ENCODE assay signal across 36 cellular contexts in the genomic region with DNA sequence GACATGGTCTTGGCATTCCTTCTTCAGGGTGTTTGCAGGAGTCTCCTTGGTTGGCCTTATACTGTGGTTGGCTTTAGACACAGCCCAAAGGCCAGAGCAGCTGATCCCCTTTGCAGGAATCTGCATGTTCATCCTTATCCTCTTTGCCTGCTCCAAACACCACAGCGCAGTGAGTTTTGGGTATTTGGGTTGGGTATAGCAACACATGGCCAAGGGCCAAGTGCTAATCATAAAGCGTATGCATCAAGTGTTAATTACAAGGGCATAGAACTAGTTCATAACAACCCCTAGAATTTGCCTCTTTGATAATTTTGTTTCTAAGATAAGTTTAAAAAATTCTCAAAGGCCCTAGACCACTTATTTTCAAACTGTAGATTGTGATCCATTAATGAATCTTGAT. TPM values are rescaled to one million over a fixed set of nuclear protein-coding genes. Genes with fewer than 3 reads are reported as not detected.
"Had no signal": no experiment of that assay in that cellular context is flagged by ENCODE, and none has a peak within 500 bp of the region (broad histone marks: within the 10 kb centered on the region; RNA-seq: fewer than 3 reads in every experiment).

No MANE protein-coding gene starts in this region.

- H3K4me1 ChIP-seq: pancreas, prostate gland, right atrium auricular region, sigmoid colon, spleen, suprapubic skin, testis, tibial nerve, upper lobe of right lung, uterus had no signal

- H3K4me2 ChIP-seq: smooth muscle cell had no signal

- H3K27me3 Mint-ChIP-seq: stimulated activated memory B cell treated with anti-CD40 and anti-IgM and Interleukin-4, amounts not matched to agents 10 μg/mL and 1 μg/mL and 100 μg/mL, for 72 hours; stimulated activated naive CD8-positive, alpha-beta T cell treated with anti-CD3 and anti-CD28 coated beads, Interleukin-15, amount 100 ng/mL, for 72 hours had no signal

- H3K27ac Mint-ChIP-seq: naive B cell; naive thymus-derived CD8-positive, alpha-beta T cell; natural killer cell treated with Interleukin-12 subunit alpha and Interleukin-12 subunit beta and Interleukin-15 and Interleukin-18, amount 100 ng/mL, for 72 hours; nephron progenitor cell; stimulated activated memory B cell treated with anti-CD40 and anti-IgM and Interleukin-4, amounts not matched to agents 10 μg/mL and 1 μg/mL and 100 μg/mL, for 72 hours; stimulated activated naive CD8-positive, alpha-beta T cell treated with anti-CD3 and anti-CD28 coated beads, Interleukin-15, amount 100 ng/mL, for 72 hours had no signal

- DNase-seq: naive B cell; naive thymus-derived CD8-positive, alpha-beta T cell; nephron progenitor cell; nucleus accumbens; pancreas; retina; sigmoid colon; spleen; stimulated activated CD4-positive, alpha-beta T cell treated with anti-CD3 and anti-CD28 coated beads, Interleukin-12 subunit alpha, Interleukin-12 subunit beta, amount 100 ng/mL, for 4 hours; stimulated activated CD4-positive, alpha-beta T cell treated with anti-CD3 and anti-CD28 coated beads, Interleukin-1b, Interleukin-23, amount 100 ng/mL, for 48 hours; stimulated activated CD4-positive, alpha-beta T cell treated with anti-CD3 and anti-CD28 coated beads, Interleukin-4, amount 100 ng/mL, for 1 hour; stimulated activated CD4-positive, alpha-beta T cell treated with anti-CD3 and anti-CD28 coated beads, Interleukin-4, amount 100 ng/mL, for 4 hours; stimulated activated CD8-positive, alpha-beta memory T cell treated with anti-CD3 and anti-CD28 coated beads, Interleukin-4, amount 100 ng/mL, for 48 hours; stimulated activated naive CD4-positive, alpha-beta T cell; stimulated activated naive CD8-positive, alpha-beta T cell treated with anti-CD3 and anti-CD28 coated beads, Interleukin-15, amount 100 ng/mL, for 72 hours; stimulated activated naive CD8-positive, alpha-beta T cell treated with anti-CD3 and anti-CD28 coated beads, Interleukin-15, Interleukin-2, amounts not matched to agents 100 U/mL and 50 U/mL, for 24 hours; substantia nigra; testis; upper lobe of right lung; uterus had no signal

- H3K27me3 ChIP-seq: neutrophil, pancreas, right atrium auricular region, sigmoid colon, spleen, suprapubic skin, testis, tibial nerve, upper lobe of right lung, uterus had no signal

- H3K9me3 Mint-ChIP-seq: natural killer cell treated with Interleukin-12 subunit alpha and Interleukin-12 subunit beta and Interleukin-15 and Interleukin-18, amount 100 ng/mL, for 72 hours; nephron progenitor cell; stimulated activated naive CD8-positive, alpha-beta T cell treated with anti-CD3 and anti-CD28 coated beads, Interleukin-15, amount 100 ng/mL, for 72 hours; type B pancreatic cell had no signal

- H3K27ac ChIP-seq: neutrophil, pancreas, prostate gland, right atrium auricular region, sigmoid colon, skin epidermis, spleen, suprapubic skin, testis, tibial nerve, upper lobe of right lung, uterus had no signal

- H3K9me3 ChIP-seq: neutrophil, pancreas, prostate gland, right atrium auricular region, sigmoid colon, suprapubic skin, testis, tibial nerve, upper lobe of right lung, uterus had no signal

- ATAC-seq: naive thymus-derived CD8-positive, alpha-beta T cell; natural killer cell treated with Interleukin-12 subunit alpha and Interleukin-12 subunit beta and Interleukin-15 and Interleukin-18, amount 100 ng/mL, for 72 hours; stimulated activated memory B cell treated with anti-CD40 and anti-IgM and Interleukin-4, amounts not matched to agents 10 μg/mL and 1 μg/mL and 100 μg/mL, for 72 hours; stimulated activated naive CD8-positive, alpha-beta T cell treated with anti-CD3 and anti-CD28 coated beads, Interleukin-15, amount 100 ng/mL, for 72 hours; stimulated activated naive CD8-positive, alpha-beta T cell treated with anti-CD3 and anti-CD28 coated beads, Interleukin-15, Interleukin-2, amounts not matched to agents 100 U/mL and 50 U/mL, for 24 hours; upper lobe of right lung had no signal

- H3K36me3 ChIP-seq: neutrophil, pancreas, prostate gland, right atrium auricular region, sigmoid colon, spleen, suprapubic skin, tibial nerve, upper lobe of right lung, uterus had no signal

- H3K4me1 Mint-ChIP-seq: naive B cell; naive thymus-derived CD8-positive, alpha-beta T cell; nephron progenitor cell; neural crest cell; stimulated activated memory B cell treated with anti-CD40 and anti-IgM and Interleukin-4, amounts not matched to agents 10 μg/mL and 1 μg/mL and 100 μg/mL, for 72 hours; stimulated activated naive CD8-positive, alpha-beta T cell treated with anti-CD3 and anti-CD28 coated beads, Interleukin-15, amount 100 ng/mL, for 72 hours had no signal

- H3K4me3 ChIP-seq: pancreas, prostate gland, right atrium auricular region, sigmoid colon, skin epidermis, smooth muscle cell, spleen, suprapubic skin, testis, tibial nerve, upper lobe of right lung, uterus had no signal

- FAIRE-seq: pancreas had no signal

- H3K4me3 Mint-ChIP-seq: naive B cell; naive thymus-derived CD8-positive, alpha-beta T cell; natural killer cell treated with Interleukin-12 subunit alpha and Interleukin-12 subunit beta and Interleukin-15 and Interleukin-18, amount 100 ng/mL, for 72 hours; nephron progenitor cell; neural crest cell; stimulated activated memory B cell treated with anti-CD40 and anti-IgM and Interleukin-4, amounts not matched to agents 10 μg/mL and 1 μg/mL and 100 μg/mL, for 72 hours; stimulated activated naive CD8-positive, alpha-beta T cell treated with anti-CD3 and anti-CD28 coated beads, Interleukin-15, amount 100 ng/mL, for 72 hours; type B pancreatic cell had no signal

- H3K36me3 Mint-ChIP-seq: natural killer cell treated with Interleukin-12 subunit alpha and Interleukin-12 subunit beta and Interleukin-15 and Interleukin-18, amount 100 ng/mL, for 72 hours; stimulated activated memory B cell treated with anti-CD40 and anti-IgM and Interleukin-4, amounts not matched to agents 10 μg/mL and 1 μg/mL and 100 μg/mL, for 72 hours; type B pancreatic cell had no signal

RNA-seq across cellular contexts. Expression of gene SLC28A2, which starts 11.8 kb away (rescaled TPM):
- total RNA-seq: naive thymus-derived CD8-positive, alpha-beta T cell; natural killer cell treated with Interleukin-12 subunit alpha and Interleukin-12 subunit beta and Interleukin-15 and Interleukin-18, amount 100 ng/mL, for 72 hours; neural crest cell; omental fat pad; osteocyte; posterior vena cava; pulmonary artery endothelial cell; right atrium auricular region; sigmoid colon; smooth muscle cell; spleen; suprapubic skin; tibial nerve; urinary bladder; uterus had no signal
- polyA plus RNA-seq: naive thymus-derived CD8-positive, alpha-beta T cell; pancreas; smooth muscle cell; spleen; urinary bladder had no signal
